Comparison of ENCODE assay signal across 30 cellular contexts in the genomic region with DNA sequence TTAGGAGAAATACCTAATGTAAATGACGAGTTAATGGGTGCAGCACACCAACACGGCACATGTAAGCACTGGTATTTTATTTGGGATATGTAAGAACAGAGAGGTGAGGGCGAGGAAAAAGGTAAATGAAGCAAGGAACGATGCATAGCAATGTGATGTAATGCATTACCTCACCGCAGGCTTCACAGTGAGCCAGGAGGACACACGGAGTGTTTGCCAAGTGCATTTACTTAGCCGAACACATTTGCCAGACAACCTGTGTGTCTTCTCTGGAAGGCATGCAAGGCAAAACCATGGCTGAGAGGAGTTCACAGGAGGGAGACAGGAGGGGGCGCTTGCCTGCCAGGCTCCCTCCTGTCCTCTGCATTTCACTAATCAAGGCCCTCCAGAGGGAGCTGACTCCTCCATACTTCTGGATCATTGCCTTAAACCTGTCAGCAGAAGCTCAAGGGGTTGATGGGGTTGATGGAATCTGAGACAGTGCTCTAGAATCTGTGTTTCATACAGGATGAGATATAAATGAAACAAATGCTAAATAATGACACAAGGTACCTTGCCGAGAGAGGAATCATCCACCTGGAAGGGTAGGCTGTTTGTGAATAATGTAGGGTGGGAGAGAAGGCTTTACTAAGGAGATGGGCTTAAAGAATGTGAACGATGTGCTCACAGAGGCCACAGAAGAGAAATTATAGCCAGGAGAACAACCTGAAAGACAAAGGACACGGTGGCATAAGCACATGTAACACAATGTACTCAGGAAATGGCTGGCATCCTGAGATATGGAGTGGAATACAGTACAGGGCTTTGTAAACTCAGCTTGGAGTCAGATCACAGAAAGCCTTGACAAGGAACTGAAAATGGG. TPM values are rescaled to one million over a fixed set of nuclear protein-coding genes. Genes with fewer than 3 reads are reported as not detected.
A peak's percentile ranks its signal among the peaks of the same experiment; 100 is the strongest.
DNase-seq lines count a peak whose midpoint lies in the region; ATAC-seq and TF ChIP-seq lines count a peak whose summit lies in the region.
"Had no signal": no experiment of that assay in that cellular context is flagged by ENCODE, and none has a peak within 500 bp of the region (broad histone marks: within the 10 kb centered on the region; RNA-seq: fewer than 3 reads in every experiment).

No MANE protein-coding gene starts in this region.

- H3K36me3 ChIP-seq in endodermal cell (ENCODE audit: control insufficient read depth, insufficient read depth, low read length) (peaks cover 16% of the 10 kb centered on the region), mesendoderm (ENCODE audit: control insufficient read depth, insufficient read depth, low read length) (no peaks in the 10 kb centered on the region), colonic mucosa (no peaks in the 10 kb centered on the region), osteoblast (ENCODE audit: insufficient read depth, low read length) (peaks cover 29% of the 10 kb centered on the region)
- H3K36me3 ChIP-seq: BE2C had no signal

- H3K79me2 ChIP-seq in mesendoderm (ENCODE audit: control insufficient read depth, insufficient read depth, low read length) (no peaks in the 10 kb centered on the region), osteoblast (ENCODE audit: insufficient read depth, low read length) (no peaks in the 10 kb centered on the region)

- H2BK15ac ChIP-seq in mesendoderm (replicated peaks; ENCODE audit: low read depth): no peak overlapping the region

- H3K27me3 Mint-ChIP-seq in IgD-negative memory B cell (no peaks in the 10 kb centered on the region), endodermal cell (ENCODE audit: insufficient read depth) (peaks cover 14% of the 10 kb centered on the region)
- H3K27me3 Mint-ChIP-seq: activated naive CD8-positive, alpha-beta T cell; activated T-cell treated with anti-CD3 and anti-CD28 coated beads, Interleukin-2, amount 50 U/mL, for 24 hours; T-cell had no signal

- intact Hi-C loops in colonic mucosa (cut with DNase I): no loop called here

- H4K8ac ChIP-seq in mesendoderm (ENCODE audit: low read depth, low read length): no peak overlapping the region

- no peak overlapping the region for H3K4me2 ChIP-seq in mesendoderm (ENCODE audit: low read length)
- no peak overlapping the region for H3K4me2 ChIP-seq in osteoblast (ENCODE audit: insufficient read depth, low read length)

- no peak overlapping the region for H3K4ac ChIP-seq in mesendoderm (ENCODE audit: low read depth, low read length)

- TF ChIP-seq CTCF in endodermal cell (conservative IDR thresholded peaks at IDR 0.05) (peak; percentile 41), colonic mucosa (IDR thresholded peaks at IDR 0.05) (no peak), osteoblast (IDR thresholded peaks at IDR 0.05; ENCODE audit: extremely low read depth, low read depth, low read length) (no peak)

- H3K4me3 ChIP-seq in endodermal cell (ENCODE audit: low read length) (no peak overlapping the region), mesendoderm (ENCODE audit: low read length) (no peak overlapping the region), colonic mucosa (no peak overlapping the region), osteoblast (ENCODE audit: insufficient read depth, low read length) (no peak overlapping the region)
- H3K4me3 ChIP-seq: esophagus muscularis mucosa, GM12878, heart right ventricle had no signal

- H4K5ac ChIP-seq in mesendoderm (ENCODE audit: low read length): no peak overlapping the region

- H3K4me1 Mint-ChIP-seq in IgD-negative memory B cell (no peaks in the 10 kb centered on the region), endodermal cell (no peaks in the 10 kb centered on the region)
- H3K4me1 Mint-ChIP-seq: T-cell had no signal

- no peak overlapping the region for H3K56ac ChIP-seq in mesendoderm (ENCODE audit: low read length)

- DNase-seq in G401 (ENCODE audit: low spot score): peak; percentile 97
- peak; percentile 53 for DNase-seq in endodermal cell
- DNase-seq in mesendoderm: peak; percentile 15
- DNase-seq in colonic mucosa: no peak
- DNase-seq in osteoblast (ENCODE audit: insufficient read length, low spot score, missing footprints): no peak
- no peak for DNase-seq in GM03348 (ENCODE audit: low spot score)
- DNase-seq: ACHN; activated CD4-positive, CD25-positive, alpha-beta regulatory T cell; activated effector memory CD4-positive, alpha-beta T cell treated with anti-CD3 and anti-CD28 coated beads, Interleukin-2, amount 50 U/mL, for 16 hours; activated T-cell treated with anti-CD3 and anti-CD28 coated beads, Interleukin-2, amount 50 U/mL, for 24 hours; aorta; BE2C; CD8-positive, alpha-beta T cell; foreskin fibroblast; heart right ventricle; NCI-H1048; NCI-H1694 treated with DMSO at 0.1 percent for 48 hours; NCI-H510A treated with DMSO at 0.1 percent for 48 hours; RPMI8226; stimulated activated CD4-positive, alpha-beta T cell treated with anti-CD3 and anti-CD28 coated beads, Interleukin-4, amount 100 ng/mL, for 4 hours; T-cell; trophoblast cell had no signal

- H2AK5ac ChIP-seq in mesendoderm (ENCODE audit: low read length): no peak overlapping the region

- ATAC-seq in GM18867 (IDR thresholded peaks at IDR 0.05; ENCODE audit: unreplicated experiment): no peak
- ATAC-seq: CD8-positive, alpha-beta T cell; GM12878; T-cell had no signal

- no peak overlapping the region for H2BK120ac ChIP-seq in mesendoderm (ENCODE audit: low read depth, low read length)

- peak overlapping the region in 2 of 3 donors; percentile 41 to 81 for H3K27ac Mint-ChIP-seq in IgD-negative memory B cell
- H3K27ac Mint-ChIP-seq in endodermal cell: no peak overlapping the region
- H3K27ac Mint-ChIP-seq: activated naive CD8-positive, alpha-beta T cell; activated T-cell treated with anti-CD3 and anti-CD28 coated beads, Interleukin-2, amount 50 U/mL, for 24 hours; CD8-positive, alpha-beta T cell; progenitor cell of endocrine pancreas; T-cell had no signal

- H3K4me3 Mint-ChIP-seq in IgD-negative memory B cell (peak overlapping the region in 1 of 4 donors; percentile 30), endodermal cell (no peak overlapping the region)
- H3K4me3 Mint-ChIP-seq: activated naive CD8-positive, alpha-beta T cell; activated T-cell treated with anti-CD3 and anti-CD28 coated beads, Interleukin-2, amount 50 U/mL, for 24 hours; CD8-positive, alpha-beta T cell; T-cell had no signal

- H2AFZ ChIP-seq in osteoblast (ENCODE audit: low read length): no peak overlapping the region

- H3K27me3 ChIP-seq in endodermal cell (ENCODE audit: control insufficient read depth, insufficient read depth, low read length, poor library complexity, severe bottlenecking) (no peaks in the 10 kb centered on the region), mesendoderm (ENCODE audit: insufficient read depth, low read length, poor library complexity) (no peaks in the 10 kb centered on the region), colonic mucosa (no peaks in the 10 kb centered on the region), osteoblast (ENCODE audit: insufficient read depth, low read length) (no peaks in the 10 kb centered on the region)
- H3K27me3 ChIP-seq: BE2C, esophagus muscularis mucosa, heart right ventricle had no signal

- WGBS in endodermal cell (ENCODE audit: insufficient coverage in 1 of 2, insufficient read length in 1 of 2), 2 experiments: 93 to 95% methylated on average over 9 to 11 of the region's 11 CpGs
- WGBS in mesendoderm (ENCODE audit: extremely low coverage, insufficient coverage, low lambda C conversion rate): no CpG with 5 or more reads among the region's 11 CpGs

- peaks cover 0 to 4% (median 0%) of the 10 kb centered on the region in 3 donors for H3K9me3 Mint-ChIP-seq in IgD-negative memory B cell
- no peaks in the 10 kb centered on the region for H3K9me3 Mint-ChIP-seq in endodermal cell
- H3K9me3 Mint-ChIP-seq: activated T-cell treated with anti-CD3 and anti-CD28 coated beads, Interleukin-2, amount 50 U/mL, for 24 hours; CD8-positive, alpha-beta T cell; T-cell had no signal

- in situ Hi-C loops in G401 (cut with HindIII; ENCODE audit: low sequenced_read_pairs): no loop called here

- H4K20me1 ChIP-seq in osteoblast (ENCODE audit: insufficient read depth, low read length): no peaks in the 10 kb centered on the region

- H3K9me3 ChIP-seq in endodermal cell (ENCODE audit: control insufficient read depth, low read length) (no peaks in the 10 kb centered on the region), colonic mucosa (no peaks in the 10 kb centered on the region), osteoblast (ENCODE audit: low read depth, low read length) (no peaks in the 10 kb centered on the region)
- H3K9me3 ChIP-seq: BE2C, esophagus muscularis mucosa, heart right ventricle had no signal

- H3K18ac ChIP-seq in mesendoderm (ENCODE audit: low read length): no peak overlapping the region

- H3K79me1 ChIP-seq in mesendoderm (ENCODE audit: low read length): no peaks in the 10 kb centered on the region

- H3K4me1 ChIP-seq in endodermal cell (ENCODE audit: control insufficient read depth, insufficient read depth, low read length) (no peaks in the 10 kb centered on the region), mesendoderm (ENCODE audit: control insufficient read depth, low read depth, low read length) (no peaks in the 10 kb centered on the region), colonic mucosa (no peaks in the 10 kb centered on the region), osteoblast (ENCODE audit: insufficient read depth, low read length) (no peaks in the 10 kb centered on the region)
- H3K4me1 ChIP-seq: BE2C, esophagus muscularis mucosa had no signal

- no peak overlapping the region for H3K27ac ChIP-seq in endodermal cell (ENCODE audit: low read depth, low read length)
- no peak overlapping the region for H3K27ac ChIP-seq in mesendoderm (ENCODE audit: low read depth, low read length)
- H3K27ac ChIP-seq in colonic mucosa: no peak overlapping the region
- no peak overlapping the region for H3K27ac ChIP-seq in osteoblast (ENCODE audit: low read depth, low read length)
- H3K27ac ChIP-seq: esophagus muscularis mucosa, heart right ventricle had no signal

- H3K9ac ChIP-seq in endodermal cell (ENCODE audit: extremely low read depth, low read length, poor library complexity, severe bottlenecking): no peak overlapping the region
- no peak overlapping the region for H3K9ac ChIP-seq in mesendoderm (ENCODE audit: low read length)
- H3K9ac ChIP-seq in colonic mucosa (ENCODE audit: low read depth in 2 of 2, low read length in 2 of 2): no peak overlapping the region

- H3K36me3 Mint-ChIP-seq in IgD-negative memory B cell (peaks cover 20% of the 10 kb centered on the region), endodermal cell (ENCODE audit: low read depth) (peaks cover 56% of the 10 kb centered on the region)

- H2BK5ac ChIP-seq in mesendoderm (ENCODE audit: low read length): no peak overlapping the region

- no peak overlapping the region for H3K23ac ChIP-seq in mesendoderm (ENCODE audit: low read length)

RNA-seq across cellular contexts. Expression of gene TPRKB, which starts 9.1 kb away (rescaled TPM):
- total RNA-seq in G401 (2014; rRNA removed; shearing (Covaris generic)): 46.0 and 63.8 TPM in 2 replicates
- polyA plus RNA-seq in IgD-negative memory B cell: 65.9 TPM
- total RNA-seq in endodermal cell: 10 to 100 TPM; 37.9 to 42.7 TPM
- 71.7 TPM for polyA plus RNA-seq in endodermal cell (2013, experiment 1 of 2)
- 71.6 TPM for polyA plus RNA-seq in endodermal cell (2013, experiment 2 of 2)
- 95.7 TPM for polyA plus RNA-seq in mesendoderm (2013, experiment 1 of 2)
- 92.3 TPM for polyA plus RNA-seq in mesendoderm (2013, experiment 2 of 2)
- total RNA-seq in colonic mucosa: 10 to 100 TPM; 28.2 to 37.5 TPM
- 16.6 and 18.9 TPM in 2 replicates for total RNA-seq in osteoblast

RNA-seq across cellular contexts. Expression of gene DUSP11, which starts 33.7 kb away (rescaled TPM):
- total RNA-seq in G401 (2014; rRNA removed; shearing (Covaris generic)): 35.8 and 63.2 TPM in 2 replicates
- 47.3 TPM for polyA plus RNA-seq in IgD-negative memory B cell
- 10 to 100 TPM; 18.8 to 23.0 TPM for total RNA-seq in endodermal cell
- 23.2 TPM for polyA plus RNA-seq in endodermal cell (2013, experiment 1 of 2)
- 20.8 TPM for polyA plus RNA-seq in endodermal cell (2013, experiment 2 of 2)
- polyA plus RNA-seq in mesendoderm (2013, experiment 1 of 2): 29.4 TPM
- polyA plus RNA-seq in mesendoderm (2013, experiment 2 of 2): 33.2 TPM
- total RNA-seq in colonic mucosa: 10 to 100 TPM; 19.1 to 19.2 TPM
- 32.9 and 36.2 TPM in 2 replicates for total RNA-seq in osteoblast

RNA-seq across cellular contexts. Expression of gene C2orf78, which starts 37.7 kb away (rescaled TPM):
- total RNA-seq in G401 (2014; rRNA removed; shearing (Covaris generic)): 0.07 TPM in 1 of 2 replicates, not detected in the other
- polyA plus RNA-seq in IgD-negative memory B cell: not detected
- total RNA-seq in endodermal cell (not detected), colonic mucosa (not detected), osteoblast (not detected in 2 replicates)
- polyA plus RNA-seq in endodermal cell (2013, experiment 1 of 2): not detected
- not detected for polyA plus RNA-seq in endodermal cell (2013, experiment 2 of 2)
- polyA plus RNA-seq in mesendoderm (2013, experiment 1 of 2): 0.18 TPM
- 0.11 TPM for polyA plus RNA-seq in mesendoderm (2013, experiment 2 of 2)
- total RNA-seq: aorta; bronchial epithelial cell; CD8-positive, alpha-beta T cell; esophagus muscularis mucosa; heart right ventricle; progenitor cell of endocrine pancreas; SK-MEL-5; T-cell had no signal
- polyA plus RNA-seq: aorta, heart right ventricle had no signal

Comparison
In these comparisons a context has a peak if more than half of its experiments do, and no peak if none do; other contexts are left out.
1. DNase-seq: peak in G401 (single experiment), endodermal cell (single experiment) and mesendoderm (single experiment); none in colonic mucosa (single experiment), osteoblast (single experiment) and GM03348 (single experiment).